Comparison of ENCODE assay signal across 33 cellular contexts in the genomic region with DNA sequence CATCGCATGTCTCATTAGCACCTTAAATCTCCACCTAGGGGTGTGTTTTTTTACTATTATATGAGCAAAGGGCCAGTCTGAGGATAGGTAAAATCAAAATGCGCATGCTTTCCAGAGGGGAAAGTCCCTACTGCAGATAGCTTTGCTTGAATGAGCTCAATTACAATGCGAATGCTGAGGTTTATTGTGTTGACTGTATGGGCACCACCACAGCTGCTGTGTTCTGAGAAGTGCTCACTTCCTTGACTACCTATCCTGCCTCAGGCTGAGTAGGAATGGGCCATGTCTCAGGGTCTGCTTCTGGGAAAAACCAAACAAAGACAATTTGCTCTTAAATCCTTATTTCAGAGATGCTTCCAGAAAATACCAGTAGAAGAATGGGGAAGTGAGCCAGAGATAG. TPM values are rescaled to one million over a fixed set of nuclear protein-coding genes. Genes with fewer than 3 reads are reported as not detected.
DNase-seq lines count a peak whose midpoint lies in the region; ATAC-seq and TF ChIP-seq lines count a peak whose summit lies in the region.
"Had no signal": no experiment of that assay in that cellular context is flagged by ENCODE, and none has a peak within 500 bp of the region (broad histone marks: within the 10 kb centered on the region; RNA-seq: fewer than 3 reads in every experiment).

No MANE protein-coding gene starts in this region.

- no peak overlapping the region for H3K27ac ChIP-seq in GM23338 (ENCODE audit: low read depth)
- peak overlapping the region; percentile 3 for H3K27ac ChIP-seq in temporal lobe (ENCODE audit: low read depth, low read length)
- H3K27ac ChIP-seq: BLaER1 treated with 17β-estradiol and CSF1 and Interleukin-3, amounts not matched to agents 10 nM and 100 nM; hepatocyte; left ventricle myocardium inferior; parathyroid adenoma; right atrium auricular region; SJSA1; tibial artery; WERI-Rb-1 had no signal

- H3K79me2 ChIP-seq in GM23338 (replicated peaks; ENCODE audit: insufficient read depth) = no peaks in the 10 kb centered on the region
- H3K79me2 ChIP-seq: hepatocyte, parathyroid adenoma had no signal

- peaks cover 15% of the 10 kb centered on the region; the same call in 1 of the 2 replicates for H3K9me2 ChIP-seq in GM23338 (ENCODE audit: insufficient read depth)

- peaks cover 13% of the 10 kb centered on the region for H3K27me3 Mint-ChIP-seq in GM23338 (ENCODE audit: insufficient read depth, low read depth, poor library complexity)

- H3K27ac Mint-ChIP-seq in GM23338 = no peak overlapping the region
- H3K27ac Mint-ChIP-seq: activated naive CD4-positive, alpha-beta T cell treated with anti-CD3 and anti-CD28 coated beads, Interleukin-2, amount 50 U/mL, for 72 hours; immature natural killer cell; stimulated activated naive CD8-positive, alpha-beta T cell treated with anti-CD3 and anti-CD28 coated beads, Interleukin-15, amount 100 ng/mL, for 72 hours had no signal

- H3K9me3 Mint-ChIP-seq in GM23338 = no peaks in the 10 kb centered on the region
- H3K9me3 Mint-ChIP-seq: activated naive CD4-positive, alpha-beta T cell treated with anti-CD3 and anti-CD28 coated beads, Interleukin-2, amount 50 U/mL, for 72 hours; neural crest cell; stimulated activated naive CD8-positive, alpha-beta T cell treated with anti-CD3 and anti-CD28 coated beads, Interleukin-15, amount 100 ng/mL, for 72 hours had no signal

- ATAC-seq in GM23338 = peak; percentile 84
- ATAC-seq in stimulated activated naive CD8-positive, alpha-beta T cell treated with anti-CD3 and anti-CD28 coated beads, Interleukin-15, Interleukin-2, amounts not matched to agents 100 U/mL and 50 U/mL, for 24 hours = no peak
- ATAC-seq: activated naive CD4-positive, alpha-beta T cell treated with anti-CD3 and anti-CD28 coated beads, Interleukin-2, amount 50 U/mL, for 72 hours; gastroesophageal sphincter; HepG2; stimulated activated naive CD8-positive, alpha-beta T cell treated with anti-CD3 and anti-CD28 coated beads, Interleukin-15, amount 100 ng/mL, for 72 hours had no signal

- peak overlapping the region; percentile 46; the same call in 1 of the 2 replicates for H3K4me2 ChIP-seq in GM23338
- H3K4me2 ChIP-seq: BLaER1 treated with 17β-estradiol and CSF1 and Interleukin-3, amounts not matched to agents 10 nM and 100 nM; hepatocyte; smooth muscle cell had no signal

- DNase-seq in GM23338 (ENCODE audit: low spot score) = peak; percentile 38
- DNase-seq in astrocyte of the hippocampus (ENCODE audit: low read depth, low spot score) = peak; percentile 30
- DNase-seq in kidney glomerular epithelial cell (lab: John Stamatoyannopoulos, UW) = peak; percentile 38
- DNase-seq in cerebellar cortex (ENCODE audit: low spot score) = no peak
- no peak for DNase-seq in stimulated activated naive CD8-positive, alpha-beta T cell treated with anti-CD3 and anti-CD28 coated beads, Interleukin-15, Interleukin-2, amounts not matched to agents 100 U/mL and 50 U/mL, for 24 hours
- DNase-seq in stimulated activated CD4-positive, alpha-beta T cell treated with anti-CD3 and anti-CD28 coated beads, Interleukin-2, amount 100 ng/mL, for 48 hours = no peak
- DNase-seq: activated CD4-positive, alpha-beta T cell treated with anti-CD3 and anti-CD28 coated beads for 48 hours; amygdala; DND-41; effector CD4-positive, alpha-beta T cell; immature natural killer cell; left ventricle myocardium inferior; mesenchymal stem cell; NCI-H1417; NCI-H2081 treated with DMSO at 0.1 percent for 48 hours; NCI-H82; RPMI8226; stimulated activated naive CD8-positive, alpha-beta T cell treated with anti-CD3 and anti-CD28 coated beads, Interleukin-15, amount 100 ng/mL, for 72 hours; T1000; tibial artery; WERI-Rb-1 had no signal

- no peak overlapping the region for H3K4me3 ChIP-seq in GM23338
- H3K4me3 ChIP-seq: BLaER1 treated with 17β-estradiol and CSF1 and Interleukin-3, amounts not matched to agents 10 nM and 100 nM; gastroesophageal sphincter; HAP-1; hepatocyte; left ventricle myocardium inferior; right atrium auricular region; SJSA1; smooth muscle cell; tibial artery had no signal

- H3K4me3 Mint-ChIP-seq in GM23338 = no peak overlapping the region
- H3K4me3 Mint-ChIP-seq: immature natural killer cell; neural crest cell; stimulated activated naive CD8-positive, alpha-beta T cell treated with anti-CD3 and anti-CD28 coated beads, Interleukin-15, amount 100 ng/mL, for 72 hours had no signal

- TF ChIP-seq CTCF in GM23338 (conservative IDR thresholded peaks at IDR 0.05; ENCODE audit: low read depth in 2 of 2) = no peak

- no peaks in the 10 kb centered on the region for H3K27me3 ChIP-seq in GM23338 (ENCODE audit: insufficient read depth)
- H3K27me3 ChIP-seq: BLaER1 treated with 17β-estradiol and CSF1 and Interleukin-3, amounts not matched to agents 10 nM and 100 nM; gastroesophageal sphincter; hepatocyte; right atrium auricular region; SJSA1; tibial artery had no signal

- H3K36me3 Mint-ChIP-seq in GM23338 (ENCODE audit: low read depth) = peaks cover 6% of the 10 kb centered on the region; the same call in 1 of the 3 replicates
- H3K36me3 Mint-ChIP-seq: activated naive CD4-positive, alpha-beta T cell treated with anti-CD3 and anti-CD28 coated beads, Interleukin-2, amount 50 U/mL, for 72 hours; immature natural killer cell had no signal

- H3K4me1 ChIP-seq in GM23338 (ENCODE audit: insufficient read depth) = peaks cover 16% of the 10 kb centered on the region
- H3K4me1 ChIP-seq: BLaER1 treated with 17β-estradiol and CSF1 and Interleukin-3, amounts not matched to agents 10 nM and 100 nM; HAP-1; left ventricle myocardium inferior; parathyroid adenoma; right atrium auricular region; SJSA1 had no signal

- H2AFZ ChIP-seq in GM23338 = no peak overlapping the region
- H2AFZ ChIP-seq: hepatocyte, parathyroid adenoma had no signal

- H3K36me3 ChIP-seq in GM23338 (ENCODE audit: insufficient read depth) = no peaks in the 10 kb centered on the region
- H3K36me3 ChIP-seq: BLaER1 treated with 17β-estradiol and CSF1 and Interleukin-3, amounts not matched to agents 10 nM and 100 nM; HAP-1; SJSA1; WERI-Rb-1 had no signal

- no peaks in the 10 kb centered on the region for H3F3A ChIP-seq in GM23338 (replicated peaks; ENCODE audit: low read depth)

- no peaks in the 10 kb centered on the region for H4K20me1 ChIP-seq in GM23338 (replicated peaks; ENCODE audit: insufficient read depth)
- H4K20me1 ChIP-seq: BLaER1 treated with 17β-estradiol and CSF1 and Interleukin-3, amounts not matched to agents 10 nM and 100 nM had no signal

- H3K4me1 Mint-ChIP-seq in GM23338 = peaks cover 21% of the 10 kb centered on the region
- H3K4me1 Mint-ChIP-seq: immature natural killer cell; stimulated activated naive CD8-positive, alpha-beta T cell treated with anti-CD3 and anti-CD28 coated beads, Interleukin-15, amount 100 ng/mL, for 72 hours had no signal

TF ChIP-seq in GM23338, 12 proteins besides CTCF, POLR2A, EP300 and RAD21 (continues in another document):
- no peak for TF ChIP-seq REST (IDR thresholded peaks at IDR 0.05; ENCODE audit: unreplicated experiment)

RNA-seq across cellular contexts. Expression of gene MOCS1, which starts 36.6 kb away (rescaled TPM):
- 21.5 and 28.1 TPM in 2 replicates for total RNA-seq in GM23338 (2014; rRNA removed; shearing (Covaris generic))
- 13.9 and 17.2 TPM in 2 replicates for polyA plus RNA-seq in GM23338 (2016; fragmentation: Nextera tagmentation; extraction: Ambion mirVana)
- total RNA-seq in temporal lobe = 5.7 TPM

Comparison
In these comparisons a context has a peak if more than half of its experiments do, and no peak if none do; other contexts are left out.
1. DNase-seq: peak in GM23338 (single experiment), astrocyte of the hippocampus (single experiment) and kidney glomerular epithelial cell (single experiment); none in cerebellar cortex (single experiment), stimulated activated naive CD8-positive, alpha-beta T cell treated with anti-CD3 and anti-CD28 coated beads, Interleukin-15, Interleukin-2, amounts not matched to agents 100 U/mL and 50 U/mL, for 24 hours (single experiment) and stimulated activated CD4-positive, alpha-beta T cell treated with anti-CD3 and anti-CD28 coated beads, Interleukin-2, amount 100 ng/mL, for 48 hours (0 of 2).